In the genomic region with DNA sequence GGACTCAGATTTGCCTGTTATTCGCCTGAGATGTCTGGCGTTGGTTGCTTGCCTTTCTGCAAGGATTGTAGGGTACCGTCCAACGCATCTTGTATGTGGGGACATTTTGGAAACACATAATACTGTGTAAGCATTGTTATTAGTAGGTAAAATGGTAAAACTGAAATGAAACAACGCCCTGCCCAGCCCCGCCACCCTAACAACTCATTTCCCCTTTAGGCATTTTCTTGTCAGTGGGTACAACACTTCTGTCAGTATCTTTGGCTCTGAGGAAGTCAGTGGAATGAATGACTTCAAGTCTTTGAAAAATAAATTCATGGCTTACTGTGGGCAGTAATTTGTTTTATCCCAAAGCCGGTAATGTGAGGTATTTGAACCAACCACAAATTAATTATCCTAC, we compare ENCODE assay signal across 13 cellular contexts.
DNase-seq lines count a peak whose midpoint lies in the region; ATAC-seq and TF ChIP-seq lines count a peak whose summit lies in the region.
"Had no signal": no experiment of that assay in that cellular context is flagged by ENCODE, and none has a peak within 500 bp of the region (broad histone marks: within the 10 kb centered on the region; RNA-seq: fewer than 3 reads in every experiment).

No MANE protein-coding gene starts in this region.

- no peaks in the 10 kb centered on the region for H3K36me3 ChIP-seq in RWPE2 (ENCODE audit: low read depth)
- no peaks in the 10 kb centered on the region for H3K36me3 ChIP-seq in smooth muscle cell (ENCODE audit: low read depth)

- no peaks in the 10 kb centered on the region for H3K27me3 ChIP-seq in RWPE2 (ENCODE audit: insufficient read depth, poor library complexity, severe bottlenecking)
- no peaks in the 10 kb centered on the region for H3K27me3 ChIP-seq in foreskin keratinocyte
- no peaks in the 10 kb centered on the region for H3K27me3 ChIP-seq in smooth muscle cell (ENCODE audit: low read depth)

- H3K27ac ChIP-seq in RWPE2 (ENCODE audit: poor library complexity, severe bottlenecking) (peak overlapping the region; percentile 95), foreskin keratinocyte (peak overlapping the region; percentile 1), smooth muscle cell (ENCODE audit: low read depth) (peak overlapping the region; percentile 95)

- peaks cover 9% of the 10 kb centered on the region for H4K20me1 ChIP-seq in smooth muscle cell (ENCODE audit: low read depth)

- H3K79me2 ChIP-seq in smooth muscle cell (ENCODE audit: low read depth), result peaks cover 64% of the 10 kb centered on the region

- no peak overlapping the region for H3K9ac ChIP-seq in smooth muscle cell (ENCODE audit: low read depth)

- H3F3A ChIP-seq in smooth muscle cell (ENCODE audit: low read depth), result peaks cover 17% of the 10 kb centered on the region

- DNase-seq in RWPE2 (ENCODE audit: low spot score) (no peak), foreskin keratinocyte (no peak), smooth muscle cell (lab: John Stamatoyannopoulos, UW; ENCODE audit: unreplicated experiment) (no peak), NCI-H748 (lab: John Stamatoyannopoulos, UW; ENCODE audit: unreplicated experiment) (no peak)
- no peak for DNase-seq in activated effector memory CD4-positive, alpha-beta T cell treated with anti-CD3 and anti-CD28 coated beads, Interleukin-2, amount 50 U/mL, for 16 hours
- no peak for DNase-seq in activated CD8-positive, alpha-beta memory T cell treated with anti-CD3 and anti-CD28 coated beads, Interleukin-2, amount 50 U/mL, for 48 hours
- DNase-seq: activated CD4-positive, alpha-beta T cell treated with anti-CD3 and anti-CD28 coated beads, Interleukin-2, amount 50 U/mL, for 48 hours; activated naive CD4-positive, alpha-beta T cell treated with Interleukin-2 at 50 U/mL for 16 hours; NCI-H1436 treated with DMSO at 0.1 percent for 48 hours; stimulated activated CD4-positive, alpha-beta T cell treated with anti-CD3 and anti-CD28 coated beads, Interleukin-2, amount 100 ng/mL, for 24 hours; stimulated activated naive CD4-positive, alpha-beta T cell had no signal

- peaks cover 25% of the 10 kb centered on the region for H3K4me1 ChIP-seq in RWPE2 (ENCODE audit: insufficient read depth, poor library complexity, severe bottlenecking)
- H3K4me1 ChIP-seq in foreskin keratinocyte, result peaks cover 27% of the 10 kb centered on the region
- H3K4me1 ChIP-seq in smooth muscle cell (ENCODE audit: low read depth), result peaks cover 26% of the 10 kb centered on the region

- H2AFZ ChIP-seq in smooth muscle cell (ENCODE audit: low read depth), result no peak overlapping the region

- ATAC-seq in GM19035 (IDR thresholded peaks at IDR 0.05; ENCODE audit: unreplicated experiment), result peak; percentile 21
- no peak for ATAC-seq in RWPE2 (ENCODE audit: low read depth)
- ATAC-seq in foreskin keratinocyte, result no peak
- ATAC-seq in HG02852 (IDR thresholded peaks at IDR 0.05; ENCODE audit: unreplicated experiment), result no peak

- TF ChIP-seq CTCF in RWPE2 (IDR thresholded peaks at IDR 0.05; ENCODE audit: poor library complexity, severe bottlenecking) (no peak), foreskin keratinocyte (conservative IDR thresholded peaks at IDR 0.05) (no peak), smooth muscle cell (IDR thresholded peaks at IDR 0.05; ENCODE audit: borderline replicate concordance, insufficient read depth, poor library complexity, severe bottlenecking) (no peak)

- H3K9me3 ChIP-seq in RWPE2 (ENCODE audit: severe bottlenecking) (no peaks in the 10 kb centered on the region), smooth muscle cell (replicated peaks; ENCODE audit: low read depth) (no peaks in the 10 kb centered on the region)

- H3K4me3 ChIP-seq in RWPE2 (ENCODE audit: severe bottlenecking) (no peak overlapping the region), smooth muscle cell (no peak overlapping the region)

- H3K4me2 ChIP-seq in smooth muscle cell, result peak overlapping the region; percentile 49

- 85% methylated on average over 7 of the region's 7 CpGs for WGBS in smooth muscle cell (ENCODE audit: low lambda C conversion rate)

Comparison
In these comparisons a context has a peak if more than half of its experiments do, and no peak if none do; other contexts are left out.
1. H3K27ac ChIP-seq: peak in every context shown above with its lines; median percentile 95 in RWPE2; 95 in smooth muscle cell; 1 in foreskin keratinocyte.